ENCODE assay signal across 1 cellular context in the genomic region with DNA sequence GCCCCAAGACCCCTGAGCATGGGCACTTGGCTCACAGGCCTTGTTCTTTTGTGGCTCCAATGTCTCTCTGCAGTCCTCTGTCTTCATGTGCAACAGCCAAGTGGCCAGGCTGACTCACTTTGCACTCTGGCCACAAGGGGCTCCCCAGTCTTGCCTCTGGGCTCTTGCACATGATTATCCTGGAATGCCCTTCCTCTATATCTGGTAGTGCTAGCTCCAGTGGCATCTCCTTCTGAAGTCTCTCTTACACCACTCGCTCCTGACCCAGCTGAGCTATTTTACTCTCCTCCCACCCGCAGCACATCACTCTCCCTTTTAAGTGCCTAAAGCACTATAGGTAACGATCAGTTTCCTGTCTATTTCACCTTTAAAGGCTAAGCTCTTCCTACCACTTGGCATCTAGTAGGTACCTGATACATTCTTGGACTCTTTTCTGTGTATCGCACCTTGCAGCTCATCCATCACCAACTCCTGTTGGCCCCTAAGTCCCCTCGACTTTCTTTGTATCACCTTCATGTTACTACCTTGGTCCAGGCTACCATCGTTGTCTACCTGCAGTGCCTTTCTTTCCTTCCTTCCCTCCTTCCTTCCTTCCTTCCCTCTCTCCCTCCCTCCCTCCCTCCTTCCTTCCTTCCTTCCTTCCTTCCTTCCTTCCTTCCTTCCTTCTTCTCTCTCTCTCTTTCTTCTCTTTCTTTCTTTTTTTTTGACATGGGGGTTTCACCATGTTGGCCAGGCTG.
TF ChIP-seq lines count a peak whose summit lies in the region.

No MANE protein-coding gene starts in this region.

TF ChIP-seq in GM12878, 131 proteins besides CTCF, POLR2A, EP300 and RAD21 (continued from another document):
- TF ChIP-seq, protein P1, sequence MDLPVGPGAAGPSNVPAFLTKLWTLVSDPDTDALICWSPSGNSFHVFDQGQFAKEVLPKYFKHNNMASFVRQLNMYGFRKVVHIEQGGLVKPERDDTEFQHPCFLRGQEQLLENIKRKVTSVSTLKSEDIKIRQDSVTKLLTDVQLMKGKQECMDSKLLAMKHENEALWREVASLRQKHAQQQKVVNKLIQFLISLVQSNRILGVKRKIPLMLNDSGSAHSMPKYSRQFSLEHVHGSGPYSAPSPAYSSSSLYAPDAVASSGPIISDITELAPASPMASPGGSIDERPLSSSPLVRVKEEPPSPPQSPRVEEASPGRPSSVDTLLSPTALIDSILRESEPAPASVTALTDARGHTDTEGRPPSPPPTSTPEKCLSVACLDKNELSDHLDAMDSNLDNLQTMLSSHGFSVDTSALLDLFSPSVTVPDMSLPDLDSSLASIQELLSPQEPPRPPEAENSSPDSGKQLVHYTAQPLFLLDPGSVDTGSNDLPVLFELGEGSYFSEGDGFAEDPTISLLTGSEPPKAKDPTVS (IDR thresholded peaks at IDR 0.05; ENCODE audit: low read depth, low read length): no peak
- TF ChIP-seq BMI1 (IDR thresholded peaks at IDR 0.05; ENCODE audit: borderline replicate concordance) (no peak), MTA3 (IDR thresholded peaks at IDR 0.05; ENCODE audit: borderline replicate concordance, low read length) (no peak)
